In the genomic region with DNA sequence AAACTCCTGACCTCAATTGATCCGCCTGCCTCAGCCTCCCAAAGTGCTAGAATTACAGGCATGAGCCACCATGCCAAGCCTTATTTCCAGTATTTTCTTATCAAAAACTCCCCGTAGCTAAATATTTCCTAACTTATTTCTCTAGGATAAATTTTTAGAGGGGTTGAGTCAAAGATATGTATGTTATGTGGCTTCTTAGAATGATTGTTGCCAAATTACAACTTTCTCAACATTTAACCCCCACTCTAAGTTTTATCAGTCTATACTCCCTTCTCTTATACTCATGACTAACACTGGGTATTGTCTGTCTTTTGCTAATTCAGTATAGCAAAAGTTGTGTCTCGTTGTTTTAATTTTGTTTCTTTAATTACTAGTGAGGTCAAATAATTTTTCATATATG, we compare ENCODE assay signal across 15 cellular contexts.
DNase-seq lines count a peak whose midpoint lies in the region; ATAC-seq and TF ChIP-seq lines count a peak whose summit lies in the region.
"Had no signal": no experiment of that assay in that cellular context is flagged by ENCODE, and none has a peak within 500 bp of the region (broad histone marks: within the 10 kb centered on the region; RNA-seq: fewer than 3 reads in every experiment).

No MANE protein-coding gene starts in this region.

- H3K4me1 Mint-ChIP-seq in nephron: peaks cover 23% of the 10 kb centered on the region
- H3K4me1 Mint-ChIP-seq: CD8-positive, alpha-beta memory T cell had no signal

- H3K4me3 Mint-ChIP-seq in nephron: no peak overlapping the region
- H3K4me3 Mint-ChIP-seq: CD8-positive, alpha-beta memory T cell; IgD-negative memory B cell had no signal

- no peak for ATAC-seq in GM19452 (IDR thresholded peaks at IDR 0.05; ENCODE audit: unreplicated experiment)
- ATAC-seq in GM21526 (IDR thresholded peaks at IDR 0.05; ENCODE audit: low FRiP score, unreplicated experiment): no peak
- no peak for ATAC-seq in activated CD4-positive, CD25-positive, alpha-beta regulatory T cell treated with anti-CD3 and anti-CD28 coated beads, Interleukin-2, amount 50 U/mL, for 24 hours
- ATAC-seq: HCT116 had no signal

- DNase-seq in NCI-H226 (peak; percentile 57), fibroblast of the aortic adventitia (ENCODE audit: low read depth) (peak; percentile 57), NCI-H524 (lab: John Stamatoyannopoulos, UW) (no peak)
- DNase-seq: AML-193; CD8-positive, alpha-beta memory T cell; DMS53; GF-D8; GM23248 had no signal

- H3K36me3 Mint-ChIP-seq in nephron (ENCODE audit: low read depth): no peaks in the 10 kb centered on the region
- H3K36me3 Mint-ChIP-seq: CD8-positive, alpha-beta memory T cell had no signal

- TF ChIP-seq CTCF in fibroblast of the aortic adventitia (IDR thresholded peaks at IDR 0.05; ENCODE audit: insufficient read depth, low read length) (no peak), nephron (IDR thresholded peaks at IDR 0.05; ENCODE audit: unreplicated experiment in 3 of 3) (no peak)

- no peak overlapping the region for H3K4me3 ChIP-seq in fibroblast of the aortic adventitia (ENCODE audit: low read depth, low read length)
- H3K4me3 ChIP-seq: BLaER1, GM23248 had no signal

- no peaks in the 10 kb centered on the region for H3K9me3 Mint-ChIP-seq in nephron
- H3K9me3 Mint-ChIP-seq: IgD-negative memory B cell had no signal

- H3K27me3 Mint-ChIP-seq in nephron (ENCODE audit: low read depth): no peaks in the 10 kb centered on the region

- peak overlapping the region in 2 of 3 experiments; percentile 54 to 74 for H3K27ac Mint-ChIP-seq in nephron
- H3K27ac Mint-ChIP-seq: CD8-positive, alpha-beta memory T cell; IgD-negative memory B cell had no signal

Comparison
In these comparisons a context has a peak if more than half of its experiments do, and no peak if none do; other contexts are left out.
1. DNase-seq: peak in NCI-H226 (single experiment) and fibroblast of the aortic adventitia (single experiment); none in NCI-H524 (0 of 2).